1 cellular context compared by ENCODE assay signal in the genomic region with DNA sequence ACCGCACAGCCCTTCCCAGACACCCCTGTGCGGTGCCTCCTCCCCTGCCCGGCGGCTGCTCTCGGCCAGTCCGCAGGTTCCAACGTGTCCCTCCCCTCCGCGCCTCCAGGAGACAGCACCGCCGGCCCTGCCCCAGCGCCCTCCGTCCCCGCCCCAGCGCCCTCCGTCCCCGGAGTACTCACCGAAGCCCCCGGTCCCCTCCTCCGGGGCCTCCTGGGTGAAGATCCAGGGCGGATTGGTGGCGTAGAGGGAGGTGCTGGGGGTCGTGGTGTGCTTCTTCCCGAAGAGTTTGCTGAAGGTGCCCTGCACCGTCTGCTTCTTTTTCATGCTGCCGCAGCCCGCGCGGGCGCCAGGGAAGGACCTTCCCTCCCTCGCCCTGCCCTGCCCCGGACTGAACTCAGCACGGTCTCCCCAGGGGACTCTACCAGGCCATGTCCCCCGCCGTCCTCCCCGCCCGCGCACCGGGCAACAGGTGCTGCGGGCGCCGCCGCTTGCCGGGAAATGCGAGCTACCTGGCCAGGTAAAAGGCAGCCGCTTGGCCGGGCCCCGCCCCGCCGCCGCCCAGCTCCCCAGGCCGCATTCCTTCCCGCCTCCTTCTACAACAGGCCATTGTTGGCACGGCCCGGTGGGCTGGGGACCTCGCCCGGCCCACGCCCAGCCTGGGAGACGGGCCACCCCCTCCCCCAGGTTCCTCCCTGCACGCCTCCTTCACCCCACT.
A peak's percentile ranks its signal among the peaks of the same experiment; 100 is the strongest.
TF ChIP-seq lines count a peak whose summit lies in the region.

A gene with protein sequence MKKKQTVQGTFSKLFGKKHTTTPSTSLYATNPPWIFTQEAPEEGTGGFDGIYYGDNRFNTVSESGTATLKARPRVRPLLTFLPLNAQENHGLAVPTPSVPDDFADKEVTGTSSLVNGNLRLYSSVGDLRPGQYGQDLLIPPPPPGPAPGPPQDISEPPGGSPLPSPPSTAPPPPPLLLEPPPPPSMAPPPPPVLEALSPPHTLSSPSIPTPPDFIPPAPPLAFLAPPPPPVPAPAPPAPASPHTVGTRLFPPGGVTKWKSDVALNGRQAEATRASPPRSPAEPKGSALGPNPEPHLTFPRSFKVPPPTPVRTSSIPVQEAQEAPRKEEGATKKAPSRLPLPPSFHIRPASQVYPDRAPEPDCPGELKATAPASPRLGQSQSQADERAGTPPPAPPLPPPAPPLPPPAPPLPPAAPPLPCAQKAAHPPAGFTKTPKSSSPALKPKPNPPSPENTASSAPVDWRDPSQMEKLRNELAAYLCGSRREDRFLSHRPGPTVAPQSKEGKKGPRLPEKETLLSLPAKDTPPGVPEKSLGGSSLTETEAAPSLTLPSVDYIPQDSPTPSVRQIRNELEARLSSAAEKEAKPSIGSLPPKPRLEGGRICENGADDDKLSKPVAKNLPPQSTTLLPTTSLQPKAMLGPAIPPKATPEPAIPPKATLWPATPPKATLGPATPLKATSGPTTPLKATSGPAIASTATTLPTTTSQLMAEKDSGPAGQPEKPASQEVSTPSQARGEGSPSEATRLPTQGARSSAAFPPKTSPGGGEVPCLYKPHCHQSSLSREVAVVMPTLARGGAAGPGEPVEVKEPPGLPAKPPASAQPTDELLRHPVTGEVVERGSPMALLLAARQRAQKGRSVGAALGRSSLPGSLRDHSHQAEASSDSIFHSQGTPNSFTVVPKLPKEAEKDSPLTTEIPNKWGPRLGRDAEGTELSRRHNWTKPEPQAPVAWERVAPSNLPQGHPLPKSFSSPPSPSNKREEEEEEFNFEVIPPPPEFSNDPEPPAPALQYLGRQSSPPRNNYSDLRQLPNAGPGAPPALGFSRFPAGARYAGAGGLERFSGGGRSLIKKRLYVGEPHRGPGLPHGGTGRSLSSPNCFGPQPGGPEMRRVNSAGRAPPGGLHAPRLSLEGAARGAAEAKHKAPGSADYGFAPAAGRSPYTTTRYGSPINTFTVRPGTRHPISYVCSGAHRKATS (minus strand): TSS at position 503 of the 718 bp plus-strand sequence. CDS start 176 bp downstream, at position 327.

TF ChIP-seq in HepG2, 621 proteins besides CTCF, POLR2A, EP300 and RAD21 (continued from another document and continues in another):
- TF ChIP-seq, protein P1, sequence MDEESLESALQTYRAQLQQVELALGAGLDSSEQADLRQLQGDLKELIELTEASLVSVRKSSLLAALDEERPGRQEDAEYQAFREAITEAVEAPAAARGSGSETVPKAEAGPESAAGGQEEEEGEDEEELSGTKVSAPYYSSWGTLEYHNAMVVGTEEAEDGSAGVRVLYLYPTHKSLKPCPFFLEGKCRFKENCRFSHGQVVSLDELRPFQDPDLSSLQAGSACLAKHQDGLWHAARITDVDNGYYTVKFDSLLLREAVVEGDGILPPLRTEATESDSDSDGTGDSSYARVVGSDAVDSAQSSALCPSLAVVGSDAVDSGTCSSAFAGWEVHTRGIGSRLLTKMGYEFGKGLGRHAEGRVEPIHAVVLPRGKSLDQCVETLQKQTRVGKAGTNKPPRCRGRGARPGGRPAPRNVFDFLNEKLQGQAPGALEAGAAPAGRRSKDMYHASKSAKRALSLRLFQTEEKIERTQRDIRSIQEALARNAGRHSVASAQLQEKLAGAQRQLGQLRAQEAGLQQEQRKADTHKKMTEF (CRISPR knock-in tag; IDR thresholded peaks at IDR 0.05), result peak; percentile 53; the same call in 1 of the 2 replicates
- TF ChIP-seq, protein P2, sequence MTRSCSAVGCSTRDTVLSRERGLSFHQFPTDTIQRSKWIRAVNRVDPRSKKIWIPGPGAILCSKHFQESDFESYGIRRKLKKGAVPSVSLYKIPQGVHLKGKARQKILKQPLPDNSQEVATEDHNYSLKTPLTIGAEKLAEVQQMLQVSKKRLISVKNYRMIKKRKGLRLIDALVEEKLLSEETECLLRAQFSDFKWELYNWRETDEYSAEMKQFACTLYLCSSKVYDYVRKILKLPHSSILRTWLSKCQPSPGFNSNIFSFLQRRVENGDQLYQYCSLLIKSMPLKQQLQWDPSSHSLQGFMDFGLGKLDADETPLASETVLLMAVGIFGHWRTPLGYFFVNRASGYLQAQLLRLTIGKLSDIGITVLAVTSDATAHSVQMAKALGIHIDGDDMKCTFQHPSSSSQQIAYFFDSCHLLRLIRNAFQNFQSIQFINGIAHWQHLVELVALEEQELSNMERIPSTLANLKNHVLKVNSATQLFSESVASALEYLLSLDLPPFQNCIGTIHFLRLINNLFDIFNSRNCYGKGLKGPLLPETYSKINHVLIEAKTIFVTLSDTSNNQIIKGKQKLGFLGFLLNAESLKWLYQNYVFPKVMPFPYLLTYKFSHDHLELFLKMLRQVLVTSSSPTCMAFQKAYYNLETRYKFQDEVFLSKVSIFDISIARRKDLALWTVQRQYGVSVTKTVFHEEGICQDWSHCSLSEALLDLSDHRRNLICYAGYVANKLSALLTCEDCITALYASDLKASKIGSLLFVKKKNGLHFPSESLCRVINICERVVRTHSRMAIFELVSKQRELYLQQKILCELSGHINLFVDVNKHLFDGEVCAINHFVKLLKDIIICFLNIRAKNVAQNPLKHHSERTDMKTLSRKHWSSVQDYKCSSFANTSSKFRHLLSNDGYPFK (CRISPR knock-in tag; IDR thresholded peaks at IDR 0.05; ENCODE audit: borderline replicate concordance), result no peak
- TF ChIP-seq HHEX (CRISPR knock-in tag; IDR thresholded peaks at IDR 0.05) (no peak), RCOR2 (CRISPR knock-in tag; IDR thresholded peaks at IDR 0.05) (no peak), MEIS1 (CRISPR knock-in tag; IDR thresholded peaks at IDR 0.05; ENCODE audit: borderline replicate concordance) (peak; percentile 65; the same call in 1 of the 2 replicates), NFE2L1 (CRISPR knock-in tag; IDR thresholded peaks at IDR 0.05; ENCODE audit: borderline replicate concordance) (no peak), ZNF33B (CRISPR knock-in tag; IDR thresholded peaks at IDR 0.05) (no peak), AKAP8 (CRISPR knock-in tag; IDR thresholded peaks at IDR 0.05) (no peak; the same call in 1 of the 2 replicates), SALL2 (CRISPR knock-in tag; IDR thresholded peaks at IDR 0.05) (0 out of 2 replicates have a peak, but pooled peaks have one; percentile 26), GABPA (IDR thresholded peaks at IDR 0.05; ENCODE audit: low read depth, low read length) (no peak), GABPA (CRISPR knock-in tag; IDR thresholded peaks at IDR 0.05; ENCODE audit: low read depth) (no peak), ZNF776 (CRISPR knock-in tag; IDR thresholded peaks at IDR 0.05) (0 out of 2 replicates have a peak, but pooled peaks have one; percentile 39), PCBP2 (optimal IDR thresholded peaks at IDR 0.05; ENCODE audit: low read depth, low read length, poor library complexity, severe bottlenecking) (no peak), TGIF2 (CRISPR knock-in tag; IDR thresholded peaks at IDR 0.05) (no peak), ZNF777 (CRISPR knock-in tag; IDR thresholded peaks at IDR 0.05) (0 out of 2 replicates have a peak, but pooled peaks have one; percentile 39), MED1 (CRISPR knock-in tag; IDR thresholded peaks at IDR 0.05) (0 out of 2 replicates have a peak, but pooled peaks have one; percentile 10), MAZ (IDR thresholded peaks at IDR 0.05; ENCODE audit: borderline replicate concordance, low read depth, low read length) (no peak), MAZ (CRISPR knock-in tag; IDR thresholded peaks at IDR 0.05; ENCODE audit: low read depth) (0 out of 2 replicates have a peak, but pooled peaks have one; percentile 3), MYC (CRISPR knock-in tag; IDR thresholded peaks at IDR 0.05; ENCODE audit: borderline replicate concordance) (peak; percentile 45), KDM4B (CRISPR knock-in tag; IDR thresholded peaks at IDR 0.05) (no peak), ZNF879 (CRISPR knock-in tag; IDR thresholded peaks at IDR 0.05) (peak; percentile 50; the same call in 1 of the 2 replicates), ZSCAN25 (CRISPR knock-in tag; IDR thresholded peaks at IDR 0.05) (peak; percentile 93; the same call in 1 of the 2 replicates)
- TF ChIP-seq, protein P3, sequence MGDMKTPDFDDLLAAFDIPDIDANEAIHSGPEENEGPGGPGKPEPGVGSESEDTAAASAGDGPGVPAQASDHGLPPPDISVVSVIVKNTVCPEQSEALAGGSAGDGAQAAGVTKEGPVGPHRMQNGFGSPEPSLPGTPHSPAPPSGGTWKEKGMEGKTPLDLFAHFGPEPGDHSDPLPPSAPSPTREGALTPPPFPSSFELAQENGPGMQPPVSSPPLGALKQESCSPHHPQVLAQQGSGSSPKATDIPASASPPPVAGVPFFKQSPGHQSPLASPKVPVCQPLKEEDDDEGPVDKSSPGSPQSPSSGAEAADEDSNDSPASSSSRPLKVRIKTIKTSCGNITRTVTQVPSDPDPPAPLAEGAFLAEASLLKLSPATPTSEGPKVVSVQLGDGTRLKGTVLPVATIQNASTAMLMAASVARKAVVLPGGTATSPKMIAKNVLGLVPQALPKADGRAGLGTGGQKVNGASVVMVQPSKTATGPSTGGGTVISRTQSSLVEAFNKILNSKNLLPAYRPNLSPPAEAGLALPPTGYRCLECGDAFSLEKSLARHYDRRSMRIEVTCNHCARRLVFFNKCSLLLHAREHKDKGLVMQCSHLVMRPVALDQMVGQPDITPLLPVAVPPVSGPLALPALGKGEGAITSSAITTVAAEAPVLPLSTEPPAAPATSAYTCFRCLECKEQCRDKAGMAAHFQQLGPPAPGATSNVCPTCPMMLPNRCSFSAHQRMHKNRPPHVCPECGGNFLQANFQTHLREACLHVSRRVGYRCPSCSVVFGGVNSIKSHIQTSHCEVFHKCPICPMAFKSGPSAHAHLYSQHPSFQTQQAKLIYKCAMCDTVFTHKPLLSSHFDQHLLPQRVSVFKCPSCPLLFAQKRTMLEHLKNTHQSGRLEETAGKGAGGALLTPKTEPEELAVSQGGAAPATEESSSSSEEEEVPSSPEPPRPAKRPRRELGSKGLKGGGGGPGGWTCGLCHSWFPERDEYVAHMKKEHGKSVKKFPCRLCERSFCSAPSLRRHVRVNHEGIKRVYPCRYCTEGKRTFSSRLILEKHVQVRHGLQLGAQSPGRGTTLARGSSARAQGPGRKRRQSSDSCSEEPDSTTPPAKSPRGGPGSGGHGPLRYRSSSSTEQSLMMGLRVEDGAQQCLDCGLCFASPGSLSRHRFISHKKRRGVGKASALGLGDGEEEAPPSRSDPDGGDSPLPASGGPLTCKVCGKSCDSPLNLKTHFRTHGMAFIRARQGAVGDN (CRISPR knock-in tag; IDR thresholded peaks at IDR 0.05), result peak; percentile 62; the same call in 1 of the 2 replicates
- TF ChIP-seq, protein P4, sequence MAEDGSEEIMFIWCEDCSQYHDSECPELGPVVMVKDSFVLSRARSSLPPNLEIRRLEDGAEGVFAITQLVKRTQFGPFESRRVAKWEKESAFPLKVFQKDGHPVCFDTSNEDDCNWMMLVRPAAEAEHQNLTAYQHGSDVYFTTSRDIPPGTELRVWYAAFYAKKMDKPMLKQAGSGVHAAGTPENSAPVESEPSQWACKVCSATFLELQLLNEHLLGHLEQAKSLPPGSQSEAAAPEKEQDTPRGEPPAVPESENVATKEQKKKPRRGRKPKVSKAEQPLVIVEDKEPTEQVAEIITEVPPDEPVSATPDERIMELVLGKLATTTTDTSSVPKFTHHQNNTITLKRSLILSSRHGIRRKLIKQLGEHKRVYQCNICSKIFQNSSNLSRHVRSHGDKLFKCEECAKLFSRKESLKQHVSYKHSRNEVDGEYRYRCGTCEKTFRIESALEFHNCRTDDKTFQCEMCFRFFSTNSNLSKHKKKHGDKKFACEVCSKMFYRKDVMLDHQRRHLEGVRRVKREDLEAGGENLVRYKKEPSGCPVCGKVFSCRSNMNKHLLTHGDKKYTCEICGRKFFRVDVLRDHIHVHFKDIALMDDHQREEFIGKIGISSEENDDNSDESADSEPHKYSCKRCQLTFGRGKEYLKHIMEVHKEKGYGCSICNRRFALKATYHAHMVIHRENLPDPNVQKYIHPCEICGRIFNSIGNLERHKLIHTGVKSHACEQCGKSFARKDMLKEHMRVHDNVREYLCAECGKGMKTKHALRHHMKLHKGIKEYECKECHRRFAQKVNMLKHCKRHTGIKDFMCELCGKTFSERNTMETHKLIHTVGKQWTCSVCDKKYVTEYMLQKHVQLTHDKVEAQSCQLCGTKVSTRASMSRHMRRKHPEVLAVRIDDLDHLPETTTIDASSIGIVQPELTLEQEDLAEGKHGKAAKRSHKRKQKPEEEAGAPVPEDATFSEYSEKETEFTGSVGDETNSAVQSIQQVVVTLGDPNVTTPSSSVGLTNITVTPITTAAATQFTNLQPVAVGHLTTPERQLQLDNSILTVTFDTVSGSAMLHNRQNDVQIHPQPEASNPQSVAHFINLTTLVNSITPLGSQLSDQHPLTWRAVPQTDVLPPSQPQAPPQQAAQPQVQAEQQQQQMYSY (CRISPR knock-in tag; IDR thresholded peaks at IDR 0.05), result 0 out of 2 replicates have a peak, but pooled peaks have one; percentile 35
- TF ChIP-seq, protein P5, sequence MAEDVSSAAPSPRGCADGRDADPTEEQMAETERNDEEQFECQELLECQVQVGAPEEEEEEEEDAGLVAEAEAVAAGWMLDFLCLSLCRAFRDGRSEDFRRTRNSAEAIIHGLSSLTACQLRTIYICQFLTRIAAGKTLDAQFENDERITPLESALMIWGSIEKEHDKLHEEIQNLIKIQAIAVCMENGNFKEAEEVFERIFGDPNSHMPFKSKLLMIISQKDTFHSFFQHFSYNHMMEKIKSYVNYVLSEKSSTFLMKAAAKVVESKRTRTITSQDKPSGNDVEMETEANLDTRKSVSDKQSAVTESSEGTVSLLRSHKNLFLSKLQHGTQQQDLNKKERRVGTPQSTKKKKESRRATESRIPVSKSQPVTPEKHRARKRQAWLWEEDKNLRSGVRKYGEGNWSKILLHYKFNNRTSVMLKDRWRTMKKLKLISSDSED (CRISPR knock-in tag; IDR thresholded peaks at IDR 0.05), result peak; percentile 12; the same call in 1 of the 2 replicates
- TF ChIP-seq, protein P6, sequence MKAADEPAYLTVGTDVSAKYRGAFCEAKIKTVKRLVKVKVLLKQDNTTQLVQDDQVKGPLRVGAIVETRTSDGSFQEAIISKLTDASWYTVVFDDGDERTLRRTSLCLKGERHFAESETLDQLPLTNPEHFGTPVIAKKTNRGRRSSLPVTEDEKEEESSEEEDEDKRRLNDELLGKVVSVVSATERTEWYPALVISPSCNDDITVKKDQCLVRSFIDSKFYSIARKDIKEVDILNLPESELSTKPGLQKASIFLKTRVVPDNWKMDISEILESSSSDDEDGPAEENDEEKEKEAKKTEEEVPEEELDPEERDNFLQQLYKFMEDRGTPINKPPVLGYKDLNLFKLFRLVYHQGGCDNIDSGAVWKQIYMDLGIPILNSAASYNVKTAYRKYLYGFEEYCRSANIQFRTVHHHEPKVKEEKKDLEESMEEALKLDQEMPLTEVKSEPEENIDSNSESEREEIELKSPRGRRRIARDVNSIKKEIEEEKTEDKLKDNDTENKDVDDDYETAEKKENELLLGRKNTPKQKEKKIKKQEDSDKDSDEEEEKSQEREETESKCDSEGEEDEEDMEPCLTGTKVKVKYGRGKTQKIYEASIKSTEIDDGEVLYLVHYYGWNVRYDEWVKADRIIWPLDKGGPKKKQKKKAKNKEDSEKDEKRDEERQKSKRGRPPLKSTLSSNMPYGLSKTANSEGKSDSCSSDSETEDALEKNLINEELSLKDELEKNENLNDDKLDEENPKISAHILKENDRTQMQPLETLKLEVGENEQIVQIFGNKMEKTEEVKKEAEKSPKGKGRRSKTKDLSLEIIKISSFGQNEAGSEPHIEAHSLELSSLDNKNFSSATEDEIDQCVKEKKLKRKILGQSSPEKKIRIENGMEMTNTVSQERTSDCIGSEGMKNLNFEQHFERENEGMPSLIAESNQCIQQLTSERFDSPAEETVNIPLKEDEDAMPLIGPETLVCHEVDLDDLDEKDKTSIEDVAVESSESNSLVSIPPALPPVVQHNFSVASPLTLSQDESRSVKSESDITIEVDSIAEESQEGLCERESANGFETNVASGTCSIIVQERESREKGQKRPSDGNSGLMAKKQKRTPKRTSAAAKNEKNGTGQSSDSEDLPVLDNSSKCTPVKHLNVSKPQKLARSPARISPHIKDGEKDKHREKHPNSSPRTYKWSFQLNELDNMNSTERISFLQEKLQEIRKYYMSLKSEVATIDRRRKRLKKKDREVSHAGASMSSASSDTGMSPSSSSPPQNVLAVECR (CRISPR knock-in tag; IDR thresholded peaks at IDR 0.05; ENCODE audit: borderline replicate concordance), result 0 out of 2 replicates have a peak, but pooled peaks have one; percentile 30
